19 cellular contexts compared by ENCODE assay signal in the genomic region with DNA sequence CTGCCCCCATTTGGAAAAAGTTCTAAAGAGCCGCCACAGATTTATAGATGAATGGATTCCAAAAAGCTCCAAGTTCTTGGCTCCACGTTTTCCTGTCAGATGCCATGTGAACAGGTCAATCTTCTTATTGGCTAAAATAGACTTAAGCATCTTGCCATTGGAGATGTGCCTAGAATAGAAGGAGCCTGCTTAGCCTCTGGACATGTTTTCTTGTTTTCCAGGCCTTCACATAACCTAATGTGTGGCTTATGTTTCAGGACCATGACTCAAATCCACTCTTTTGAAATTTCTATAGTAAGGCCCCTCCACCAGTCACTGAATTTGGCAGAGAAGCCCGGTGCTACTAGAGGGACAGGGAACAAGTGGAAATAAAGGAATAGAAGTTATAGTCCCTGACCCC.
"Had no signal": no experiment of that assay in that cellular context is flagged by ENCODE, and none has a peak within 500 bp of the region (broad histone marks: within the 10 kb centered on the region; RNA-seq: fewer than 3 reads in every experiment).

No MANE protein-coding gene starts in this region.

- H3K27me3 ChIP-seq: breast epithelium, colonic mucosa, dorsolateral prefrontal cortex, esophagus muscularis mucosa, foreskin keratinocyte, stomach, suprapubic skin had no signal

- H3K27ac ChIP-seq: breast epithelium, colonic mucosa, dorsolateral prefrontal cortex, esophagus muscularis mucosa, foreskin keratinocyte, skin epidermis, suprapubic skin had no signal

- H3K4me1 ChIP-seq: breast epithelium, colonic mucosa, suprapubic skin had no signal

- H3K36me3 ChIP-seq: breast epithelium, colonic mucosa, esophagus muscularis mucosa, stomach, suprapubic skin had no signal

- H3K9me3 ChIP-seq: breast epithelium, colonic mucosa, esophagus muscularis mucosa, stomach, suprapubic skin had no signal

- DNase-seq: activated CD4-positive, alpha-beta T cell treated with anti-CD3 and anti-CD28 coated beads for 4 hours; activated CD4-positive, alpha-beta T cell treated with anti-CD3 and anti-CD28 coated beads, Interleukin-2, amount 50 U/mL, for 48 hours; activated CD4-positive, CD25-positive, alpha-beta regulatory T cell; activated CD8-positive, alpha-beta memory T cell treated with anti-CD3 and anti-CD28 coated beads, Interleukin-2, amount 50 U/mL, for 48 hours; activated naive CD4-positive, alpha-beta T cell treated with Interleukin-2 at 50 U/mL for 16 hours; activated naive CD8-positive, alpha-beta T cell treated with anti-CD3 and anti-CD28 coated beads for 36 hours; activated T-cell treated with anti-CD3 and anti-CD28 coated beads, Interleukin-2, amount 50 U/mL, for 48 hours; colonic mucosa; dorsolateral prefrontal cortex; foreskin keratinocyte; hippocampal formation; stimulated activated CD4-positive, alpha-beta T cell treated with anti-CD3 and anti-CD28 coated beads, Interleukin-1b, Interleukin-23, amount 100 ng/mL, for 48 hours; stomach; SW 1271; T-helper 17 cell had no signal

- ATAC-seq: foreskin keratinocyte, T-helper 17 cell had no signal

- H3K4me3 ChIP-seq: breast epithelium, colonic mucosa, dorsolateral prefrontal cortex, esophagus muscularis mucosa, skin epidermis, stomach, suprapubic skin had no signal
